In genomic region chr5:1017056-1017455, GRCh38 we compare ENCODE assay signal across 21 cellular contexts.
"Had no signal": no experiment of that assay in that cellular context is flagged by ENCODE, and none has a peak within 500 bp of the region (broad histone marks: within the 10 kb centered on the region; RNA-seq: fewer than 3 reads in every experiment).

No MANE protein-coding gene starts in this region.

- FAIRE-seq: astrocyte, TTC549 had no signal

- H3K4me3 ChIP-seq: MG63, Peyer's patch had no signal

- H3K9me3 ChIP-seq: MG63, Peyer's patch had no signal

- ATAC-seq: T-cell had no signal

- H3K27ac ChIP-seq: Peyer's patch had no signal

- H3K36me3 ChIP-seq: Peyer's patch had no signal

- DNase-seq: activated CD4-positive, alpha-beta memory T cell treated with anti-CD3 and anti-CD28 coated beads for 36 hours; activated CD4-positive, alpha-beta T cell treated with anti-CD3 and anti-CD28 coated beads, Interleukin-2, amount 10 ng/mL, durations not matched to agents 7 days and 5 days; activated CD4-positive, CD25-positive, alpha-beta regulatory T cell; activated CD8-positive, alpha-beta memory T cell treated with anti-CD3 and anti-CD28 coated beads for 24 hours; activated gamma-delta T cell; activated naive CD4-positive, alpha-beta T cell treated with anti-CD3 and anti-CD28 coated beads for 36 hours; activated T-cell treated with anti-CD3 and anti-CD28 coated beads, Interleukin-2, amount 50 U/mL, for 4 hours; MG63; NCI-H1105 treated with DMSO at 0.1 percent for 48 hours; NCI-H146; NCI-H187 treated with DMSO at 0.1 percent for 48 hours; NCI-H2081 treated with DMSO at 0.1 percent for 48 hours; NCI-H446; NCI-H524; Peyer's patch; SIG-M5; T-cell; T-helper 2 cell; T1000 had no signal

- H3K27me3 ChIP-seq: MG63, Peyer's patch had no signal

- H3K4me1 ChIP-seq: Peyer's patch had no signal
